Comparison of ENCODE assay signal across 14 cellular contexts in the genomic region with DNA sequence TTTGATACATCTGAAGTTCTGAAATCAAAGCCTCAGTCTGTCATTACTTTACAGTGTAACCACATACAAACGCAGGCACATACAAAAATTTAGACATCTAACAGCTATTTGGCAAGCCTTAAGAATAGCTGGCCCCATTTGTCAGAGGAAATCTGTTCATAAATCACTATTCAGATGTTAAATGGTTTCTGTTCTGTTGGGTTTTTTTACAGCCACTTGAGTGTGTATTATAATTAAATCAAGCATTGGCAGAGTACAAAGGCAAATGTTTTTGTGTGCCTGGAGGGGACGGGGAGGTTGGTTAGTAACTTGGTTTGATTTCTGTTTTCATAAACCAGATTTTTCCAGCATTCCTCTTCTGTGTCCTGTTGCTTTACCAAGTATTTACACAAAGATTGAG. TPM values are rescaled to one million over a fixed set of nuclear protein-coding genes. Genes with fewer than 3 reads are reported as not detected.
DNase-seq lines count a peak whose midpoint lies in the region; ATAC-seq, FAIRE-seq and TF ChIP-seq lines count a peak whose summit lies in the region.
"Had no signal": no experiment of that assay in that cellular context is flagged by ENCODE, and none has a peak within 500 bp of the region (broad histone marks: within the 10 kb centered on the region; RNA-seq: fewer than 3 reads in every experiment).

No MANE protein-coding gene starts in this region.

- H3K36me3 Mint-ChIP-seq in MCF 10A (ENCODE audit: insufficient read depth, unreplicated experiment): peaks cover 46% of the 10 kb centered on the region

- peak overlapping the region; percentile 80 to 88 for H3K27ac ChIP-seq in breast epithelium
- H3K27ac ChIP-seq: ovary, suprapubic skin had no signal

- no peak for ATAC-seq in HG03521 (IDR thresholded peaks at IDR 0.05; ENCODE audit: unreplicated experiment)

- no peaks in the 10 kb centered on the region for H3K27me3 ChIP-seq in breast epithelium
- H3K27me3 ChIP-seq: ovary, suprapubic skin had no signal

- no peaks in the 10 kb centered on the region for H3K4me1 ChIP-seq in breast epithelium

- H3K36me3 ChIP-seq in breast epithelium: no peaks in the 10 kb centered on the region
- H3K36me3 ChIP-seq: ovary had no signal

- BruUV-seq in MCF 10A (replicated peaks; lab: Mats Ljungman, UMichigan): no TSS peak

- H3K27me3 Mint-ChIP-seq in MCF 10A (ENCODE audit: insufficient read depth, unreplicated experiment): no peaks in the 10 kb centered on the region

- H3K27ac Mint-ChIP-seq in MCF 10A (ENCODE audit: low read depth, unreplicated experiment): no peak overlapping the region

- no peaks in the 10 kb centered on the region for H3K9me3 Mint-ChIP-seq in MCF 10A (ENCODE audit: unreplicated experiment)

- CTCF ChIA-PET in MCF 10A (lab: Yijun Ruan, JAX): no interaction called here

- no peak for FAIRE-seq in D721Med (lab: Jason Lieb, UNC)

- DNase-seq in breast epithelium (ENCODE audit: low spot score in 2 of 2): peak in 1 of 2 donors; percentile 32
- DNase-seq in MCF 10A (ENCODE audit: unreplicated experiment): no peak
- DNase-seq in NCI-H446 treated with DMSO at 0.1 percent for 48 hours (lab: John Stamatoyannopoulos, UW): peak; percentile 68
- DNase-seq in fibroblast of peridontal ligament (ENCODE audit: extremely low read depth): peak; percentile 28
- no peak for DNase-seq in iPS-NIHi7 (ENCODE audit: extremely low spot score)
- DNase-seq in D721Med (ENCODE audit: insufficient read length, low spot score): no peak
- DNase-seq in inferior parietal cortex (ENCODE audit: extremely low spot score): no peak
- DNase-seq: activated CD4-positive, alpha-beta T cell treated with anti-CD3 and anti-CD28 coated beads, Interleukin-2, amount 50 U/mL, for 48 hours; AML-193; anterior cingulate cortex; mesendoderm; ovary had no signal

- POLR2A ChIA-PET in MCF 10A (lab: Yijun Ruan, JAX): no interaction called here

- TF ChIP-seq CTCF in breast epithelium (IDR thresholded peaks at IDR 0.05) (no peak), MCF 10A (IDR thresholded peaks at IDR 0.05; ENCODE audit: unreplicated experiment) (no peak), D721Med (IDR thresholded peaks at IDR 0.05; ENCODE audit: insufficient read depth, missing control alignments) (no peak)

- intact Hi-C loops in breast epithelium (cut with DNase I; ENCODE audit: low total_unique reads) (no loop called here), MCF 10A (cut with micrococcal nuclease) (no loop called here)

- H3K4me3 Mint-ChIP-seq in MCF 10A (ENCODE audit: unreplicated experiment): no peak overlapping the region

- no peak overlapping the region for H3K4me3 ChIP-seq in breast epithelium
- H3K4me3 ChIP-seq: ovary, suprapubic skin had no signal

- H3K4me1 Mint-ChIP-seq in MCF 10A (ENCODE audit: insufficient read depth, unreplicated experiment): no peaks in the 10 kb centered on the region

- no peak for TF ChIP-seq POLR2A in breast epithelium (IDR thresholded peaks at IDR 0.05)

- H3K9me3 ChIP-seq in breast epithelium: no peaks in the 10 kb centered on the region
- H3K9me3 ChIP-seq: ovary, suprapubic skin had no signal

RNA-seq across cellular contexts. Expression of a gene that starts 24.1 kb away (rescaled TPM):
- total RNA-seq in breast epithelium (10 to 100 TPM; 11.0 to 18.1 (median 11.5) TPM), MCF 10A (2022) (16.2 and 22.2 TPM in 2 replicates)

RNA-seq across cellular contexts. Expression of a gene that starts 24.2 kb away (rescaled TPM):
- total RNA-seq in breast epithelium (10 to 100 TPM; 11.8 to 15.0 (median 12.7) TPM), MCF 10A (2022) (13.9 and 16.1 TPM in 2 replicates)

RNA-seq across cellular contexts. Expression of a gene that starts 53.6 kb away (rescaled TPM):
- total RNA-seq in breast epithelium: 10 to 100 TPM in 2 of 3 donors, 1 to 10 TPM in 1; 7.4 to 21.3 (median 18.3) TPM
- 36.0 and 43.6 TPM in 2 replicates for total RNA-seq in MCF 10A (2022)

Comparison
In these comparisons a context has a peak if more than half of its experiments do, and no peak if none do; other contexts are left out.
1. DNase-seq: peak in NCI-H446 treated with DMSO at 0.1 percent for 48 hours (single experiment) and fibroblast of peridontal ligament (single experiment); none in MCF 10A (single experiment), iPS-NIHi7 (single experiment), D721Med (single experiment) and inferior parietal cortex (single experiment).